Comparison of ENCODE assay signal across 21 cellular contexts in the genomic region with DNA sequence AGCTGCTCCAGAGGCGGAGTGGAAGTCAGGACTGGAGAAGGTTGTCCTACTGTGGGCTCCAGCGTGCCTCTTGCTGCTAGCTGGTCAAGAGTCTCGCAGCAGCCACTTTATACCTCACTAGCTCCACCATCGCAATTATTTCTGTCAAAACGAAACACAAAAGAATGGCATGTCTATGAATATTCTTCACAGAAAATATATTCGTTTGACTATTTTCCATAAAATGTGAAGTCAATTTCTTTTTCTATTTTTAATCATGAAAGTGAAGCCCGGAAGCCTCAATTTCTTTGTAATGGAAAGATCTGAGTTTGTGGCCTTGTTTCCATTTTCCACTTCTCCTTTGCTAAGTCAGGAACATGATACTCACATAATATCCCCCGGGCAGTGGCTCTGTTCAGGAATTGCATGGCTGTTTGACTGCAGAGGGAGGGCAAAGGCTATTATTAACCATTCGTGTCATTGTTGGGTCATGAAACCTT.
DNase-seq lines count a peak whose midpoint lies in the region; ATAC-seq lines count a peak whose summit lies in the region.
"Had no signal": no experiment of that assay in that cellular context is flagged by ENCODE, and none has a peak within 500 bp of the region (broad histone marks: within the 10 kb centered on the region; RNA-seq: fewer than 3 reads in every experiment).

No MANE protein-coding gene starts in this region.

- peak; percentile 41 for ATAC-seq in stimulated activated memory B cell treated with anti-CD40 and anti-IgM and Interleukin-4, amounts not matched to agents 10 μg/mL and 1 μg/mL and 100 μg/mL, for 72 hours
- no peak for ATAC-seq in GM21619 (IDR thresholded peaks at IDR 0.05; ENCODE audit: unreplicated experiment)
- ATAC-seq: activated CD4-positive, alpha-beta T cell treated with anti-CD3 and anti-CD28 coated beads for 36 hours; Panc1; SK-N-SH treated with all-trans-retinoic acid at 6 μM for 48 hours had no signal

- DNase-seq in NCI-H146 (lab: John Stamatoyannopoulos, UW) (peak; percentile 4), NCI-H146 treated with DMSO at 0.1 percent for 48 hours (lab: John Stamatoyannopoulos, UW; ENCODE audit: unreplicated experiment) (no peak), NCI-H69 (lab: John Stamatoyannopoulos, UW) (peak; percentile 32), fibroblast of gingiva (ENCODE audit: low read depth) (peak; percentile 76), COLO668 (lab: John Stamatoyannopoulos, UW; ENCODE audit: unreplicated experiment) (no peak), NK-92 (lab: John Stamatoyannopoulos, UW; ENCODE audit: unreplicated experiment) (no peak)
- DNase-seq: activated CD4-positive, alpha-beta T cell treated with anti-CD3 and anti-CD28 coated beads for 36 hours; C1 segment of cervical spinal cord; DMS 273 treated with DMSO at 0.1 percent for 48 hours; effector CD4-positive, alpha-beta T cell; GDM1; GOT3; islet precursor cell; mesenchymal stem cell; NCI-H1092; nephron progenitor cell; testis had no signal

- H3K36me3 Mint-ChIP-seq in stimulated activated memory B cell treated with anti-CD40 and anti-IgM and Interleukin-4, amounts not matched to agents 10 μg/mL and 1 μg/mL and 100 μg/mL, for 72 hours, result peaks cover 35% of the 10 kb centered on the region

- H3K9me3 Mint-ChIP-seq in stimulated activated memory B cell treated with anti-CD40 and anti-IgM and Interleukin-4, amounts not matched to agents 10 μg/mL and 1 μg/mL and 100 μg/mL, for 72 hours, result peaks cover 5% of the 10 kb centered on the region
- H3K9me3 Mint-ChIP-seq: nephron progenitor cell had no signal

- peak overlapping the region; percentile 26 for H3K4me3 Mint-ChIP-seq in stimulated activated memory B cell treated with anti-CD40 and anti-IgM and Interleukin-4, amounts not matched to agents 10 μg/mL and 1 μg/mL and 100 μg/mL, for 72 hours
- H3K4me3 Mint-ChIP-seq: activated CD4-positive, alpha-beta T cell treated with anti-CD3 and anti-CD28 coated beads for 36 hours; nephron progenitor cell had no signal

- H3K27ac Mint-ChIP-seq in stimulated activated memory B cell treated with anti-CD40 and anti-IgM and Interleukin-4, amounts not matched to agents 10 μg/mL and 1 μg/mL and 100 μg/mL, for 72 hours, result peak overlapping the region; percentile 76
- H3K27ac Mint-ChIP-seq: activated CD4-positive, alpha-beta T cell treated with anti-CD3 and anti-CD28 coated beads for 36 hours; nephron progenitor cell had no signal

- H3K27me3 Mint-ChIP-seq in stimulated activated memory B cell treated with anti-CD40 and anti-IgM and Interleukin-4, amounts not matched to agents 10 μg/mL and 1 μg/mL and 100 μg/mL, for 72 hours, result no peaks in the 10 kb centered on the region
- H3K27me3 Mint-ChIP-seq: activated CD4-positive, alpha-beta T cell treated with anti-CD3 and anti-CD28 coated beads for 36 hours had no signal

- H3K4me1 Mint-ChIP-seq in stimulated activated memory B cell treated with anti-CD40 and anti-IgM and Interleukin-4, amounts not matched to agents 10 μg/mL and 1 μg/mL and 100 μg/mL, for 72 hours, result peaks cover 31% of the 10 kb centered on the region

Comparison
In these comparisons a context has a peak if more than half of its experiments do, and no peak if none do; other contexts are left out.
1. DNase-seq: peak in NCI-H146 (single experiment), NCI-H69 (single experiment) and fibroblast of gingiva (single experiment); none in NCI-H146 treated with DMSO at 0.1 percent for 48 hours (single experiment), COLO668 (single experiment) and NK-92 (single experiment).